In genomic region chr20:34403908-34404307, GRCh38 we compare ENCODE assay signal across 13 cellular contexts. TPM values are rescaled to one million over a fixed set of nuclear protein-coding genes. Genes with fewer than 3 reads are reported as not detected.
DNase-seq lines count a peak whose midpoint lies in the region; ATAC-seq and TF ChIP-seq lines count a peak whose summit lies in the region.
"Had no signal": no experiment of that assay in that cellular context is flagged by ENCODE, and none has a peak within 500 bp of the region (broad histone marks: within the 10 kb centered on the region; RNA-seq: fewer than 3 reads in every experiment).

No MANE protein-coding gene starts in this region.

- peaks cover 0 to 62% (median 0%) of the 10 kb centered on the region in 9 donors for H3K36me3 ChIP-seq in heart right ventricle

- no peaks in the 10 kb centered on the region for H3K9me3 Mint-ChIP-seq in activated T-cell treated with anti-CD3 and anti-CD28 coated beads, Interleukin-2, amount 50 U/mL, for 72 hours
- no peaks in the 10 kb centered on the region for H3K9me3 Mint-ChIP-seq in WTC11
- no peaks in the 10 kb centered on the region for H3K9me3 Mint-ChIP-seq in stimulated activated effector memory CD8-positive, alpha-beta T cell treated with anti-CD3 and anti-CD28 coated beads, Interleukin-12 subunit alpha, Interleukin-12 subunit beta, amount 100 ng/mL, for 72 hours

- ATAC-seq in activated T-cell treated with anti-CD3 and anti-CD28 coated beads, Interleukin-2, amount 50 U/mL, for 72 hours (replicated peaks in 1 of 2): no peak
- ATAC-seq in HG03108 (IDR thresholded peaks at IDR 0.05; ENCODE audit: unreplicated experiment): peak; percentile 61
- no peak for ATAC-seq in WTC11
- no peak for ATAC-seq in stimulated activated effector memory CD8-positive, alpha-beta T cell treated with anti-CD3 and anti-CD28 coated beads, Interleukin-12 subunit alpha, Interleukin-12 subunit beta, amount 100 ng/mL, for 72 hours
- ATAC-seq in heart right ventricle: no peak

- H3K27me3 ChIP-seq in heart right ventricle: no peaks in the 10 kb centered on the region

- 85% methylated on average over 1 of the region's 1 CpG for WGBS in heart right ventricle, 2 donors

- POLR2A ChIA-PET in WTC11 (lab: Charles Lee): no interaction called here

- peak overlapping the region; percentile 84 for H3K27ac Mint-ChIP-seq in activated T-cell treated with anti-CD3 and anti-CD28 coated beads, Interleukin-2, amount 50 U/mL, for 72 hours
- peak overlapping the region; percentile 64 for H3K27ac Mint-ChIP-seq in WTC11
- H3K27ac Mint-ChIP-seq in stimulated activated effector memory CD8-positive, alpha-beta T cell treated with anti-CD3 and anti-CD28 coated beads, Interleukin-12 subunit alpha, Interleukin-12 subunit beta, amount 100 ng/mL, for 72 hours: peak overlapping the region; percentile 74

- DNase-seq in activated T-cell treated with anti-CD3 and anti-CD28 coated beads, Interleukin-2, amount 50 U/mL, for 72 hours: no peak
- DNase-seq in activated T-cell treated with anti-CD3 and anti-CD28 coated beads for 4 hours: no peak
- DNase-seq in WTC11 (ENCODE audit: low spot score): no peak
- DNase-seq in stimulated activated effector memory CD8-positive, alpha-beta T cell treated with anti-CD3 and anti-CD28 coated beads, Interleukin-12 subunit alpha, Interleukin-12 subunit beta, amount 100 ng/mL, for 72 hours (ENCODE audit: low spot score in 2 of 2): no peak
- no peak for DNase-seq in NCI-H524 (lab: John Stamatoyannopoulos, UW)
- DNase-seq in heart right ventricle: no peak
- no peak for DNase-seq in NCI-H82 (lab: John Stamatoyannopoulos, UW)
- DNase-seq: central memory CD4-positive, alpha-beta T cell; KG1; NCI-H526 treated with DMSO at 0.1 percent for 48 hours; stimulated activated CD4-positive, alpha-beta T cell treated with anti-CD3 and anti-CD28 coated beads, Interleukin-4, amount 100 ng/mL, for 1 hour; T1000 had no signal

- peak overlapping the region in 1 of 10 donors; percentile 45 for H3K27ac ChIP-seq in heart right ventricle

- H3K4me3 ChIP-seq in heart right ventricle: no peak overlapping the region

- H3K27me3 Mint-ChIP-seq in activated T-cell treated with anti-CD3 and anti-CD28 coated beads, Interleukin-2, amount 50 U/mL, for 72 hours (ENCODE audit: low read depth): no peaks in the 10 kb centered on the region
- H3K27me3 Mint-ChIP-seq in WTC11 (ENCODE audit: low read depth): no peaks in the 10 kb centered on the region

- TF ChIP-seq CTCF in WTC11 (IDR thresholded peaks at IDR 0.05) (no peak), heart right ventricle (IDR thresholded peaks at IDR 0.05) (no peak)

- peaks cover 3 to 12% of the 10 kb centered on the region in 2 donors for H3K36me3 Mint-ChIP-seq in activated T-cell treated with anti-CD3 and anti-CD28 coated beads, Interleukin-2, amount 50 U/mL, for 72 hours (ENCODE audit: insufficient read depth in 2 of 2)
- H3K36me3 Mint-ChIP-seq in WTC11: peaks cover 10% of the 10 kb centered on the region
- H3K36me3 Mint-ChIP-seq in stimulated activated effector memory CD8-positive, alpha-beta T cell treated with anti-CD3 and anti-CD28 coated beads, Interleukin-12 subunit alpha, Interleukin-12 subunit beta, amount 100 ng/mL, for 72 hours: peaks cover 59% of the 10 kb centered on the region

- H3K4me1 ChIP-seq in heart right ventricle: peaks cover 0 to 56% (median 39%) of the 10 kb centered on the region in 9 donors

- CTCF ChIA-PET in WTC11 (lab: Charles Lee): interaction anchor here (0.6 to 8.3 kb wide), 3 partner anchors 92 to 155 kb away, joined by 3 to 62 read pairs (median 3); no protein-coding TSS in a partner anchor

- peaks cover 50% of the 10 kb centered on the region for H3K4me1 Mint-ChIP-seq in activated T-cell treated with anti-CD3 and anti-CD28 coated beads, Interleukin-2, amount 50 U/mL, for 72 hours (ENCODE audit: low read depth)
- peaks cover 31% of the 10 kb centered on the region for H3K4me1 Mint-ChIP-seq in WTC11
- peaks cover 56% of the 10 kb centered on the region for H3K4me1 Mint-ChIP-seq in stimulated activated effector memory CD8-positive, alpha-beta T cell treated with anti-CD3 and anti-CD28 coated beads, Interleukin-12 subunit alpha, Interleukin-12 subunit beta, amount 100 ng/mL, for 72 hours

- peak overlapping the region in 1 of 2 donors; percentile 7 for H3K4me3 Mint-ChIP-seq in activated T-cell treated with anti-CD3 and anti-CD28 coated beads, Interleukin-2, amount 50 U/mL, for 72 hours
- no peak overlapping the region for H3K4me3 Mint-ChIP-seq in WTC11
- no peak overlapping the region for H3K4me3 Mint-ChIP-seq in stimulated activated effector memory CD8-positive, alpha-beta T cell treated with anti-CD3 and anti-CD28 coated beads, Interleukin-12 subunit alpha, Interleukin-12 subunit beta, amount 100 ng/mL, for 72 hours

- H3K9me3 ChIP-seq in heart right ventricle: no peaks in the 10 kb centered on the region

- intact Hi-C loops in heart right ventricle (cut with DNase I): no loop called here

TF ChIP-seq in WTC11, 78 proteins besides CTCF, POLR2A, EP300 and RAD21:
- TF ChIP-seq SMAD4 (CRISPR knock-in tag; IDR thresholded peaks at IDR 0.05) (no peak), PRRX2 (CRISPR knock-in tag; IDR thresholded peaks at IDR 0.05) (no peak)

RNA-seq across cellular contexts. Expression of gene ITCH, which starts 40.8 kb away (rescaled TPM):
- total RNA-seq in activated T-cell treated with anti-CD3 and anti-CD28 coated beads, Interleukin-2, amount 50 U/mL, for 72 hours: 10 to 100 TPM; 66.5 to 72.1 TPM
- total RNA-seq in WTC11 (2021) (35.8 to 43.4 TPM (median 36.4 TPM) in 3 replicates), heart right ventricle (10 to 100 TPM; 34.1 to 47.5 (median 39.6) TPM)
- polyA plus RNA-seq in heart right ventricle: 1 to 10 TPM; 6.7 to 7.7 TPM
